Comparison of ENCODE assay signal across 1 cellular context in the genomic region with DNA sequence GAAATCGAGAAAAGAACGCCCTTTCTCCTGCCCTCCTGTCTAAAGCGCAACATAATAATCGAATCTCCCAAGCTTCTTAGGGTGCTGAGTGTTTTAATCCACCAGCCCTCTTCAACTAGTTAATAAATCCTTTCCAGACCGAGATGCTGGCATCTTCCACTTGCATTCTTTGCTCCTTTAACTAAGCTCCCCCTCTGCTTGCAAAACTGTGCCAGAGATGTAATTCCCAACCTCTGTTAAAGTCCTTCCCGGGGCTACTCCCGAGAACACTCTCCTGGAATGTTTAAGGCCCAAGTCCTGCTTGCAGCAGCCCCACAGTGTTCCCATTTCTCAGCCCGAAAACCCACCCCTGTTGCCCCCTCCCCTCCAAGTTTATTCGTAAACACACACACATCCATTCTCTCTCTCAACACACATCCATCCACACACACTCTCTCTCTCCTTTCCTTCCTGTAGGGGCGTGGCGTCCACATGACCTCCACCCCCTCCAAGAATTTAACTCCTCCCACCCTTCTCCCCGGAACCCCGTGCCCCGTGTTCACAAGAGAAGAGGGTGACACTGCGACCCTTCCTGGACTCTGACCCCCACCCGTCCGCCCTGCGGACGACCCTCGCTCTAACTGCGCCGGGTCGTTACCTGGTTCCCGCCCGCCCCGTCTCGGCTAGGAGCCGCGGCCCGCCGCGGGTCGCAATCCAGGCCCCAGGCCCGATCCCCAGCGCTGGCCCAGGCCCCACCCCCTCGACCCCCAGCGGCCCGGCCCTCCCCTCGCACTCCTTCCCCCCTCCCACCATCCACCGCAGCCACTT.
A peak's percentile ranks its signal among the peaks of the same experiment; 100 is the strongest.
TF ChIP-seq lines count a peak whose summit lies in the region.

No MANE protein-coding gene starts in this region.

TF ChIP-seq in IMR-90, 13 proteins besides CTCF, POLR2A, EP300 and RAD21:
- 0 out of 2 replicates have a peak, but pooled peaks have one; percentile 16 for TF ChIP-seq BHLHE40 (IDR thresholded peaks at IDR 0.05; ENCODE audit: low read depth, low read length)
- no peak for TF ChIP-seq NFE2L2 (IDR thresholded peaks at IDR 0.05; ENCODE audit: low read depth, low read length)
- peak; percentile 77 for TF ChIP-seq USF2 (IDR thresholded peaks at IDR 0.05; ENCODE audit: low read depth, low read length)
